1 cellular context compared by ENCODE assay signal in genomic region chr19:13839193-13839937, GRCh38.
A peak's percentile ranks its signal among the peaks of the same experiment; 100 is the strongest.
TF ChIP-seq lines count a peak whose summit lies in the region.

No MANE protein-coding gene starts in this region.

TF ChIP-seq in SK-N-SH treated with all-trans-retinoic acid at 6 μM for 48 hours, 23 proteins besides CTCF, POLR2A, EP300 and RAD21 (continued from another document):
- no peak for TF ChIP-seq TSHZ2 (CRISPR knock-in tag; IDR thresholded peaks at IDR 0.05)
- no peak for TF ChIP-seq TOX (CRISPR knock-in tag; IDR thresholded peaks at IDR 0.05; ENCODE audit: borderline replicate concordance)
- TF ChIP-seq CSRNP3 (CRISPR knock-in tag; IDR thresholded peaks at IDR 0.05), result peak; percentile 64; the same call in 1 of the 2 replicates
- TF ChIP-seq ZNF565 (CRISPR knock-in tag; conservative IDR thresholded peaks at IDR 0.05; ENCODE audit: low read depth), result no peak
- no peak; the same call in 1 of the 2 replicates for TF ChIP-seq ZNF8 (CRISPR knock-in tag; IDR thresholded peaks at IDR 0.05)
